In the genomic region with DNA sequence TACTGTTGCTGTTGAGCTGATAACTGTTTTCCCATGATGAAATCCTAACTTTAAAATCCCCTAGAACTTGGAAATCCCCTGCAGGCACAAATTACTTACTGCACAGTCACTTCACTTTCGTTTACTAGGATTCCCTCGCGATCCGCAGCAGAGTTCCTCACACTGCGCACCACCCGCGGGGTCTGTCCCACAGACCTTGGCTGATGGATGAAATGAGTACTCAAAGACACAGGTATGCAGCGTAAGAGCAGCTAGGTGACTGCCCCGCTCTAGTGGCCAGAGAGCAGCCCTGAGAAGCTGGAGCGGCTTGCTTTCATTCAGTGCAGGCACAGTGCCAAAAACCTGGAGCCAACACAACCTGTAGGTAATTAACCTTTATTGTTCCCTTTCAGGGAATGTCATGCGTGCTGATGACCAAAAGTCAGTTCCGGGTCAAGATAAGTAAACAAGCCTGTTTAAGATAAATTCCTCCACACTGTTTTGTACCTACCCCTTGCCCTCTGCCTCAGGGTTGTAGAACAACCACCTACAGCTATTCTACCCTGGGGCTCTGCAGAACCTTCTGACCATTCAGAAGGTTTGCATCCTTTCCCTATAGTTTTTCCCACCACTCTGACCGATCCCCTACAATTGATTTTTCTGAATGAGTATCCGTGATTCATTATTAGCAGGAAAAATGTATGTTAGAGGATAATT, we compare ENCODE assay signal across 14 cellular contexts.
A peak's percentile ranks its signal among the peaks of the same experiment; 100 is the strongest.
DNase-seq lines count a peak whose midpoint lies in the region; ATAC-seq, FAIRE-seq and TF ChIP-seq lines count a peak whose summit lies in the region.
"Had no signal": no experiment of that assay in that cellular context is flagged by ENCODE, and none has a peak within 500 bp of the region (broad histone marks: within the 10 kb centered on the region; RNA-seq: fewer than 3 reads in every experiment).

No MANE protein-coding gene starts in this region.

- ATAC-seq in WTC11 (peak; percentile 56), HG03460 (IDR thresholded peaks at IDR 0.05; ENCODE audit: unreplicated experiment) (no peak)
- ATAC-seq: left lobe of liver; naive thymus-derived CD4-positive, alpha-beta T cell had no signal

- BruUV-seq in mammary epithelial cell (replicated peaks; lab: Mats Ljungman, UMichigan) = no TSS peak
- no TSS peak for BruUV-seq in MCF 10A (replicated peaks; lab: Mats Ljungman, UMichigan)

- no peak overlapping the region for H3K4me2 ChIP-seq in mammary epithelial cell (ENCODE audit: insufficient read depth, low read depth, low read length)

- TF ChIP-seq CTCF in mammary epithelial cell (conservative IDR thresholded peaks at IDR 0.05 in 1 of 2, IDR thresholded peaks at IDR 0.05 in 1 of 2; ENCODE audit: extremely low read depth in 1 of 2, insufficient read depth in 1 of 2, low read depth in 1 of 2, low read length in 2 of 2) (no peak), MCF 10A (IDR thresholded peaks at IDR 0.05; ENCODE audit: unreplicated experiment) (no peak), WTC11 (IDR thresholded peaks at IDR 0.05) (no peak)

- H3K4me1 ChIP-seq in mammary epithelial cell (ENCODE audit: insufficient read depth, low read length) = no peaks in the 10 kb centered on the region

- H3K27ac Mint-ChIP-seq in MCF 10A (ENCODE audit: low read depth, unreplicated experiment) (no peak overlapping the region), WTC11 (no peak overlapping the region)
- H3K27ac Mint-ChIP-seq: activated T-helper 1 cell treated with anti-CD3 and anti-CD28 coated beads, Interleukin-12 subunit alpha, Interleukin-12 subunit beta, Interleukin-2, Interleukin-4 antibody, amounts not matched to agents 30 ng/mL and 10 ng/mL and 1 ng/mL, durations not matched to agents 14 hours and 24 hours and 36 hours; naive thymus-derived CD4-positive, alpha-beta T cell; T-helper 1 cell treated with Interleukin-12 subunit alpha and Interleukin-12 subunit beta and Interleukin-4 antibody, amounts not matched to agents 30 μg/mL and 1 μg/mL, for 36 hours had no signal

- H3K4me3 ChIP-seq in mammary epithelial cell (replicated peaks in 1 of 3; ENCODE audit: insufficient read depth in 1 of 3, low read depth in 2 of 3, low read length in 3 of 3) = no peak overlapping the region

- peaks cover 20% of the 10 kb centered on the region for H3K4me1 Mint-ChIP-seq in MCF 10A (ENCODE audit: insufficient read depth, unreplicated experiment)
- peaks cover 14% of the 10 kb centered on the region for H3K4me1 Mint-ChIP-seq in WTC11
- H3K4me1 Mint-ChIP-seq: naive thymus-derived CD4-positive, alpha-beta T cell had no signal

- no peaks in the 10 kb centered on the region for H3K36me3 ChIP-seq in mammary epithelial cell (ENCODE audit: insufficient read depth, low read length)

- no peaks in the 10 kb centered on the region for H3K79me2 ChIP-seq in mammary epithelial cell (ENCODE audit: insufficient read depth, low read length)

- POLR2A ChIA-PET in MCF 10A (lab: Yijun Ruan, JAX) (interaction anchor here (1.1 kb wide), 1 partner anchor 32 kb away, joined by 3 read pairs; no protein-coding TSS in a partner anchor), WTC11 (lab: Charles Lee) (no interaction called here)

- H3K4me3 Mint-ChIP-seq in MCF 10A (ENCODE audit: unreplicated experiment) = no peak overlapping the region
- H3K4me3 Mint-ChIP-seq in WTC11 = no peak overlapping the region
- H3K4me3 Mint-ChIP-seq: activated T-helper 1 cell treated with anti-CD3 and anti-CD28 coated beads, Interleukin-12 subunit alpha, Interleukin-12 subunit beta, Interleukin-2, Interleukin-4 antibody, amounts not matched to agents 30 ng/mL and 10 ng/mL and 1 ng/mL, durations not matched to agents 14 hours and 24 hours and 36 hours; naive thymus-derived CD4-positive, alpha-beta T cell; T-helper 1 cell treated with Interleukin-12 subunit alpha and Interleukin-12 subunit beta and Interleukin-4 antibody, amounts not matched to agents 30 μg/mL and 1 μg/mL, for 36 hours had no signal

- H3K36me3 Mint-ChIP-seq in MCF 10A (ENCODE audit: insufficient read depth, unreplicated experiment) (no peaks in the 10 kb centered on the region), WTC11 (peaks cover 13% of the 10 kb centered on the region)
- H3K36me3 Mint-ChIP-seq: naive thymus-derived CD4-positive, alpha-beta T cell had no signal

- CTCF ChIA-PET in mammary epithelial cell (lab: Charles Lee; ENCODE audit: low non-redundant PET) = no interaction called here
- CTCF ChIA-PET in MCF 10A (lab: Yijun Ruan, JAX) = interaction anchor here (0.6 to 0.7 kb wide), 2 partner anchors 846 to 1922 kb away, joined by 3 read pairs; no protein-coding TSS in a partner anchor
- CTCF ChIA-PET in WTC11 (lab: Charles Lee) = interaction anchor here (1.0 kb wide), 1 partner anchor 17 kb away, joined by 3 read pairs; no protein-coding TSS in a partner anchor

- FAIRE-seq in urothelium cell line (lab: Jason Lieb, UNC) = peak; percentile 9

- H3K27me3 Mint-ChIP-seq in MCF 10A (ENCODE audit: insufficient read depth, unreplicated experiment) (no peaks in the 10 kb centered on the region), WTC11 (ENCODE audit: low read depth) (no peaks in the 10 kb centered on the region)
- H3K27me3 Mint-ChIP-seq: naive thymus-derived CD4-positive, alpha-beta T cell had no signal

- peaks cover 3% of the 10 kb centered on the region for H3K9me3 ChIP-seq in mammary epithelial cell (replicated peaks; ENCODE audit: insufficient read depth, low read length)

- H2AFZ ChIP-seq in mammary epithelial cell (ENCODE audit: low read depth, low read length) = no peak overlapping the region

- H3K9ac ChIP-seq in mammary epithelial cell (ENCODE audit: insufficient read depth, low read length) = no peak overlapping the region

- H3K27me3 ChIP-seq in mammary epithelial cell (ENCODE audit: insufficient read depth, low read length) = no peaks in the 10 kb centered on the region

- intact Hi-C loops in mammary epithelial cell (cut with micrococcal nuclease) = no loop called here
- intact Hi-C loops in MCF 10A (cut with micrococcal nuclease) = no loop called here
- intact Hi-C loops in posterior vena cava (cut with DNase I) = no loop called here

- dilution Hi-C loops in mammary epithelial cell (cut with HindIII; ENCODE audit: low sequenced_read_pairs) = no loop called here

- WGBS in mammary epithelial cell (ENCODE audit: low coverage, missing lambda C conversion rate) = 69% methylated on average over 8 of the region's 14 CpGs

- in situ Hi-C loops in mammary epithelial cell (cut with MboI; ENCODE audit: low sequenced_read_pairs in 2 of 2) = no loop called here

- H3K9me3 Mint-ChIP-seq in MCF 10A (ENCODE audit: unreplicated experiment) (peaks cover 4% of the 10 kb centered on the region), WTC11 (peaks cover 28% of the 10 kb centered on the region)

- no peaks in the 10 kb centered on the region for H4K20me1 ChIP-seq in mammary epithelial cell (ENCODE audit: insufficient read depth, low read length)

- peak; percentile 1 for DNase-seq in mammary epithelial cell
- DNase-seq in MCF 10A (ENCODE audit: unreplicated experiment) = no peak
- peak; percentile 71 for DNase-seq in NCI-H69 (lab: John Stamatoyannopoulos, UW)
- DNase-seq in WTC11 (ENCODE audit: low spot score) = peak; percentile 17
- peak; percentile 25 for DNase-seq in urothelium cell line (ENCODE audit: low spot score)
- no peak for DNase-seq in DMS114 treated with DMSO at 0.1 percent for 48 hours (lab: John Stamatoyannopoulos, UW; ENCODE audit: unreplicated experiment)
- no peak for DNase-seq in posterior vena cava (ENCODE audit: low spot score)
- DNase-seq: activated CD4-positive, alpha-beta T cell treated with anti-CD3 and anti-CD28 coated beads, Interleukin-2, amount 50 U/mL, for 1 hour; DND-41; naive thymus-derived CD4-positive, alpha-beta T cell had no signal

- no peak overlapping the region for H3K27ac ChIP-seq in mammary epithelial cell (ENCODE audit: insufficient read depth, low read depth, low read length)

TF ChIP-seq in WTC11, 78 proteins besides CTCF, POLR2A, EP300 and RAD21 (continues in another document):
- TF ChIP-seq, protein P1, sequence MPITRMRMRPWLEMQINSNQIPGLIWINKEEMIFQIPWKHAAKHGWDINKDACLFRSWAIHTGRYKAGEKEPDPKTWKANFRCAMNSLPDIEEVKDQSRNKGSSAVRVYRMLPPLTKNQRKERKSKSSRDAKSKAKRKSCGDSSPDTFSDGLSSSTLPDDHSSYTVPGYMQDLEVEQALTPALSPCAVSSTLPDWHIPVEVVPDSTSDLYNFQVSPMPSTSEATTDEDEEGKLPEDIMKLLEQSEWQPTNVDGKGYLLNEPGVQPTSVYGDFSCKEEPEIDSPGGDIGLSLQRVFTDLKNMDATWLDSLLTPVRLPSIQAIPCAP (CRISPR knock-in tag; IDR thresholded peaks at IDR 0.05) = no peak
- no peak for TF ChIP-seq SP1 (CRISPR knock-in tag; conservative IDR thresholded peaks at IDR 0.05)
- TF ChIP-seq, protein P2, sequence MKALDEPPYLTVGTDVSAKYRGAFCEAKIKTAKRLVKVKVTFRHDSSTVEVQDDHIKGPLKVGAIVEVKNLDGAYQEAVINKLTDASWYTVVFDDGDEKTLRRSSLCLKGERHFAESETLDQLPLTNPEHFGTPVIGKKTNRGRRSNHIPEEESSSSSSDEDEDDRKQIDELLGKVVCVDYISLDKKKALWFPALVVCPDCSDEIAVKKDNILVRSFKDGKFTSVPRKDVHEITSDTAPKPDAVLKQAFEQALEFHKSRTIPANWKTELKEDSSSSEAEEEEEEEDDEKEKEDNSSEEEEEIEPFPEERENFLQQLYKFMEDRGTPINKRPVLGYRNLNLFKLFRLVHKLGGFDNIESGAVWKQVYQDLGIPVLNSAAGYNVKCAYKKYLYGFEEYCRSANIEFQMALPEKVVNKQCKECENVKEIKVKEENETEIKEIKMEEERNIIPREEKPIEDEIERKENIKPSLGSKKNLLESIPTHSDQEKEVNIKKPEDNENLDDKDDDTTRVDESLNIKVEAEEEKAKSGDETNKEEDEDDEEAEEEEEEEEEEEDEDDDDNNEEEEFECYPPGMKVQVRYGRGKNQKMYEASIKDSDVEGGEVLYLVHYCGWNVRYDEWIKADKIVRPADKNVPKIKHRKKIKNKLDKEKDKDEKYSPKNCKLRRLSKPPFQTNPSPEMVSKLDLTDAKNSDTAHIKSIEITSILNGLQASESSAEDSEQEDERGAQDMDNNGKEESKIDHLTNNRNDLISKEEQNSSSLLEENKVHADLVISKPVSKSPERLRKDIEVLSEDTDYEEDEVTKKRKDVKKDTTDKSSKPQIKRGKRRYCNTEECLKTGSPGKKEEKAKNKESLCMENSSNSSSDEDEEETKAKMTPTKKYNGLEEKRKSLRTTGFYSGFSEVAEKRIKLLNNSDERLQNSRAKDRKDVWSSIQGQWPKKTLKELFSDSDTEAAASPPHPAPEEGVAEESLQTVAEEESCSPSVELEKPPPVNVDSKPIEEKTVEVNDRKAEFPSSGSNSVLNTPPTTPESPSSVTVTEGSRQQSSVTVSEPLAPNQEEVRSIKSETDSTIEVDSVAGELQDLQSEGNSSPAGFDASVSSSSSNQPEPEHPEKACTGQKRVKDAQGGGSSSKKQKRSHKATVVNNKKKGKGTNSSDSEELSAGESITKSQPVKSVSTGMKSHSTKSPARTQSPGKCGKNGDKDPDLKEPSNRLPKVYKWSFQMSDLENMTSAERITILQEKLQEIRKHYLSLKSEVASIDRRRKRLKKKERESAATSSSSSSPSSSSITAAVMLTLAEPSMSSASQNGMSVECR (CRISPR knock-in tag; IDR thresholded peaks at IDR 0.05; ENCODE audit: borderline replicate concordance) = no peak
- no peak for TF ChIP-seq TEAD1 (CRISPR knock-in tag; IDR thresholded peaks at IDR 0.05)
- TF ChIP-seq EMX1 (CRISPR knock-in tag; IDR thresholded peaks at IDR 0.05) = no peak

Comparison
In these comparisons a context has a peak if more than half of its experiments do, and no peak if none do; other contexts are left out.
1. DNase-seq: peak in mammary epithelial cell (single experiment), NCI-H69 (single experiment), WTC11 (single experiment) and urothelium cell line (single experiment); none in MCF 10A (single experiment), DMS114 treated with DMSO at 0.1 percent for 48 hours (single experiment) and posterior vena cava (single experiment).